ENCODE assay signal across 9 cellular contexts in genomic region chr7:45206266-45206665, GRCh38. TPM values are rescaled to one million over a fixed set of nuclear protein-coding genes. Genes with fewer than 3 reads are reported as not detected.
"Had no signal": no experiment of that assay in that cellular context is flagged by ENCODE, and none has a peak within 500 bp of the region (broad histone marks: within the 10 kb centered on the region; RNA-seq: fewer than 3 reads in every experiment).

No MANE protein-coding gene starts in this region.

RNA-seq across cellular contexts. Expression of gene RAMP3, which starts 48.7 kb away (rescaled TPM):
- total RNA-seq: endothelial cell of umbilical vein, epithelial cell of proximal tubule, fibroblast of villous mesenchyme, foreskin keratinocyte, hepatocyte, mesothelial cell of epicardium, myocyte had no signal
- polyA plus RNA-seq: endothelial cell of umbilical vein, fibroblast of lung, foreskin keratinocyte, hepatocyte, immature natural killer cell had no signal
